30 cellular contexts compared by ENCODE assay signal in the genomic region with DNA sequence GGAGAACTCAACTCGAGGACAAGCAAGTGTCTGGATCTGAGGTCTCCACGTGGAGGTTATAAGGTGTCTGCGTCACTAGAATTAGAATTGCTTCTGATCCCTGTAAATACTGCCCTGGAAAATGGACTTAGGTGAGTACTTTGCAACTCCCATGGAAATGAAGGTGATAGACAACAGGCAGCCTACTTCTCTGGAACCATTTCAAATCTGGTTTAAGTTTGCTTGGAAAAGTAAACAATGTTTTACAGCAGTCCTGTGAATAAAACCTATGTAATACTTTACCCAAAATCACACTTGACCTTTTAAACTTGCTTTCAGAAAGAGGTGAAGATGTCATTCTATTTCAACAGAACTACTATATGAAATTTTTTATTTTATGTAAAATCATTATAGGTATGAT.
A peak's percentile ranks its signal among the peaks of the same experiment; 100 is the strongest.
DNase-seq lines count a peak whose midpoint lies in the region; ATAC-seq, FAIRE-seq and TF ChIP-seq lines count a peak whose summit lies in the region.
"Had no signal": no experiment of that assay in that cellular context is flagged by ENCODE, and none has a peak within 500 bp of the region (broad histone marks: within the 10 kb centered on the region; RNA-seq: fewer than 3 reads in every experiment).

No MANE protein-coding gene starts in this region.

- no peaks in the 10 kb centered on the region for H3K9me2 ChIP-seq in hepatocyte (replicated peaks; ENCODE audit: insufficient read depth)

- H3K4me3 ChIP-seq in hepatocyte (no peak overlapping the region), mucosa of descending colon (no peak overlapping the region), uterus (no peak overlapping the region)
- H3K4me3 ChIP-seq: HAP-1, PC-9, SJSA1 had no signal

- H3K36me3 Mint-ChIP-seq in type B pancreatic cell, result no peaks in the 10 kb centered on the region
- H3K36me3 Mint-ChIP-seq: CD8-positive, alpha-beta memory T cell had no signal

- H4K20me1 ChIP-seq in hepatocyte (ENCODE audit: insufficient read depth, poor library complexity, severe bottlenecking), result no peaks in the 10 kb centered on the region

- H3K9me3 ChIP-seq in hepatocyte (ENCODE audit: low read depth), result no peaks in the 10 kb centered on the region
- no peaks in the 10 kb centered on the region for H3K9me3 ChIP-seq in mucosa of descending colon
- no peaks in the 10 kb centered on the region for H3K9me3 ChIP-seq in uterus
- H3K9me3 ChIP-seq: BE2C, HAP-1, SJSA1 had no signal

- no peak for FAIRE-seq in D721Med (lab: Jason Lieb, UNC)
- FAIRE-seq: GM12891 had no signal

- DNase-seq in NCI-H345 (lab: John Stamatoyannopoulos, UW) (peak; percentile 21), NCI-H345 treated with DMSO at 0.1 percent for 48 hours (lab: John Stamatoyannopoulos, UW; ENCODE audit: unreplicated experiment) (no peak), hepatocyte (ENCODE audit: low spot score) (no peak), mucosa of descending colon (peak in 1 of 3 donors; percentile 29), uterus (no peak), type B pancreatic cell (ENCODE audit: extremely low spot score, unreplicated experiment) (no peak), D721Med (ENCODE audit: insufficient read length, low spot score) (no peak)
- DNase-seq: 8988T; ACHN; BE2C; Calu3; CD8-positive, alpha-beta memory T cell; DMS79 treated with DMSO at 0.1 percent for 48 hours; GF-D8; GOT3; NCI-H1092; NCI-H1417 treated with DMSO at 0.1 percent for 48 hours; NCI-H1694 treated with DMSO at 0.1 percent for 48 hours; NCI-H2081; NCI-H2227 treated with DMSO at 0.1 percent for 48 hours; NCI-H510A treated with DMSO at 0.1 percent for 48 hours; NK-92 treated with Interleukin-12 subunit alpha and Interleukin-12 subunit beta, amount 100 ng/mL, for 24 hours; PC-9; Right ventricle myocardium superior had no signal

- 41% methylated on average over 3 of the region's 3 CpGs for WGBS in hepatocyte (ENCODE audit: low lambda C conversion rate, missing lambda C conversion rate)

- peaks cover 19% of the 10 kb centered on the region for H3K4me1 Mint-ChIP-seq in type B pancreatic cell (ENCODE audit: unreplicated experiment)

- no peaks in the 10 kb centered on the region for H3K36me3 ChIP-seq in hepatocyte (replicated peaks; ENCODE audit: insufficient read depth, low read depth)
- no peaks in the 10 kb centered on the region for H3K36me3 ChIP-seq in mucosa of descending colon (ENCODE audit: low read depth)
- H3K36me3 ChIP-seq in uterus, result no peaks in the 10 kb centered on the region
- H3K36me3 ChIP-seq: BE2C, HAP-1, SJSA1 had no signal

- TF ChIP-seq CTCF in hepatocyte (IDR thresholded peaks at IDR 0.05; ENCODE audit: poor library complexity), result no peak
- TF ChIP-seq CTCF in mucosa of descending colon (IDR thresholded peaks at IDR 0.05), result no peak
- no peak for TF ChIP-seq CTCF in uterus (IDR thresholded peaks at IDR 0.05)
- no peak for TF ChIP-seq CTCF in type B pancreatic cell (conservative IDR thresholded peaks at IDR 0.05)
- no peak for TF ChIP-seq CTCF in D721Med (IDR thresholded peaks at IDR 0.05; ENCODE audit: insufficient read depth, missing control alignments)

- no peak for TF ChIP-seq POLR2A in uterus (IDR thresholded peaks at IDR 0.05)

- peaks cover 15% of the 10 kb centered on the region for H3K9me3 Mint-ChIP-seq in type B pancreatic cell

- intact Hi-C loops in mucosa of descending colon (cut with DNase I, micrococcal nuclease), result no loop called here
- intact Hi-C loops in uterus (cut with DNase I; ENCODE audit: low total_unique reads), result no loop called here

- no peak overlapping the region for H2AFZ ChIP-seq in hepatocyte
- H2AFZ ChIP-seq: PC-9 had no signal

- peak; percentile 67 for ATAC-seq in mucosa of descending colon

- H3K4me3 Mint-ChIP-seq in type B pancreatic cell, result no peak overlapping the region
- H3K4me3 Mint-ChIP-seq: CD14-positive monocyte; CD8-positive, alpha-beta memory T cell; IgD-negative memory B cell had no signal

- peak overlapping the region; percentile 54 for H3K27ac ChIP-seq in hepatocyte
- H3K27ac ChIP-seq in uterus, result no peak overlapping the region
- H3K27ac ChIP-seq: KMS-11, PC-9, SJSA1 had no signal

- no peaks in the 10 kb centered on the region for H3K79me2 ChIP-seq in hepatocyte

- no peak overlapping the region for H3K27ac Mint-ChIP-seq in type B pancreatic cell
- H3K27ac Mint-ChIP-seq: CD14-positive monocyte; CD8-positive, alpha-beta memory T cell; IgD-negative memory B cell had no signal

- H3K4me1 ChIP-seq in hepatocyte (ENCODE audit: insufficient read depth) (peaks cover 3% of the 10 kb centered on the region), mucosa of descending colon (ENCODE audit: low read depth) (peaks cover 16% of the 10 kb centered on the region), uterus (no peaks in the 10 kb centered on the region)
- H3K4me1 ChIP-seq: BE2C, HAP-1, SJSA1 had no signal

- H3K27me3 Mint-ChIP-seq in type B pancreatic cell, result no peaks in the 10 kb centered on the region
- H3K27me3 Mint-ChIP-seq: IgD-negative memory B cell had no signal

- no peak overlapping the region for H3K4me2 ChIP-seq in hepatocyte
- H3K4me2 ChIP-seq: KMS-11, PC-9 had no signal

- no peaks in the 10 kb centered on the region for H3K27me3 ChIP-seq in hepatocyte
- no peaks in the 10 kb centered on the region for H3K27me3 ChIP-seq in uterus
- H3K27me3 ChIP-seq: BE2C, SJSA1 had no signal
